Comparison of ENCODE assay signal across 8 cellular contexts in the genomic region with DNA sequence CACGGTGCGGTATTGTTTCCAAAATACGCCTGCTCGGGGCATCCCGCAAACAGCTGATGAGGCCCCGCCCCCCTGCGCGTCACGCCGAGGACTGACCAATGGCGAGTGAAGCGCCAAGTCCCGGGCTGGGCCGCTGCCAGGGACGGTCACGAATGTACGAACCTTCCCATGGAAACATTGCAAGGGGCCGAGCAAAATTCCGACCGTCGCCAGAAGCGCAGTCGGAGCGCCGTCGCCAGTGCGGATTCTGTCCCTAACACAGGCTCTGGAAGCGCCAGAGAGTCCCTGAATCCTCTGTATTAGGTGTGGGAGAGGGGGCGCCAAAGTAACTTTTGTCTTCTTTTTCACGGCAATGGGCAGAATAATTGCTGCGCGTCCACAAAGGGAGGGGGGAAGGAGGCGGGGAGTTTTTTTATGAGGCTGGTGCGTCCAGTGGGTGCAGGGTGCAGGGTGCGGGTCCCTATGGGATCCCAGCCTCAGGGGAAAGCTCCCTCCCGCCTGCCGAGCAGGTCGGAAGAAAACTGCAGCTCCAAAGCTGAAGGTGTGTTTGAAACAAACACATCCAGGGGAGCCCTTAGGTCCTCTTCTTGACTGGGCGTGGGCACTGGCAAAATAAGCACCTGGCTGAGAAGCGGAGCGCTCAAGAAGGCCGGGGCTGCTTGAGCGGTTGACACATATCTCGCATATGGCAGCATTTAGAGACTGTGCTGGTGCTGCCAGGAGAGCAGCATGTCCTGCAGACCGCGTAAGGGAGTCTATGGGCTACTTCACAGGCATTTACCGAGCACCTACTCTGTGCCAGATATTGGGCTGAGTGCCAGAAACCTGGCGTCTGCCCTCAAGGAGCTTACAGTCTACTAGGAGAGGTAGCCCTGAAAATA. TPM values are rescaled to one million over a fixed set of nuclear protein-coding genes. Genes with fewer than 3 reads are reported as not detected.
DNase-seq lines count a peak whose midpoint lies in the region; ATAC-seq, FAIRE-seq and TF ChIP-seq lines count a peak whose summit lies in the region.

A gene with protein sequence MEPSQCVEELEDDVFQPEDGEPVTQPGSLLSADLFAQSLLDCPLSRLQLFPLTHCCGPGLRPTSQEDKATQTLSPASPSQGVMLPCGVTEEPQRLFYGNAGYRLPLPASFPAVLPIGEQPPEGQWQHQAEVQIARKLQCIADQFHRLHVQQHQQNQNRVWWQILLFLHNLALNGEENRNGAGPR (minus strand): TSS at position 25 of the 881 bp plus-strand sequence. CDS start 2,793 bp downstream, outside the sequence.

- intact Hi-C loops in T-helper 1 cell treated with Interleukin-12 subunit alpha and Interleukin-12 subunit beta and Interleukin-4 antibody, amounts not matched to agents 30 ng/mL and 1 ng/mL, for 36 hours (cut with micrococcal nuclease), result loop anchor here (1.0 to 10.0 kb wide), 6 partner anchors 51 to 484 kb away; a partner anchor contains a TSS
- intact Hi-C loops in right cardiac atrium (cut with DNase I), result loop anchor here in 3 of 4 donors (5.0 to 10.0 kb wide), 4 partner anchors 47 to 64 kb away; no protein-coding TSS in a partner anchor
- intact Hi-C loops in vagina (cut with DNase I), result no loop called here

- TF ChIP-seq POLR2A in GM12892 (IDR thresholded peaks at IDR 0.05; ENCODE audit: low read depth, low read length) (no peak), vagina (IDR thresholded peaks at IDR 0.05) (no peak)

- peaks cover 25% of the 10 kb centered on the region for H3K4me1 ChIP-seq in right cardiac atrium (ENCODE audit: control insufficient read depth, insufficient read depth, low read length)
- peaks cover 52% of the 10 kb centered on the region for H3K4me1 ChIP-seq in vagina

- H3K9me3 ChIP-seq in right cardiac atrium (ENCODE audit: control insufficient read depth, low read length) (no peaks in the 10 kb centered on the region), vagina (no peaks in the 10 kb centered on the region)

- ATAC-seq in HG02884 (IDR thresholded peaks at IDR 0.05; ENCODE audit: unreplicated experiment) (peak; percentile 47), right cardiac atrium (peak; percentile 83 to 87)

- DNase-seq in GM12892 (ENCODE audit: insufficient read length), result peak; percentile 93
- peak; percentile 94 for DNase-seq in NCI-H1694 (lab: John Stamatoyannopoulos, UW)
- DNase-seq in amygdala (lab: John Stamatoyannopoulos, UW), result peak; percentile 55 to 99 (median 90)
- DNase-seq in right cardiac atrium, result peak; percentile 100
- peak; percentile 97 for DNase-seq in pulmonary artery endothelial cell (ENCODE audit: low read depth, low spot score)
- peak in 1 of 2 donors; percentile 98 for DNase-seq in vagina (ENCODE audit: extremely low spot score in 2 of 2)

- H3K4me3 ChIP-seq in right cardiac atrium (ENCODE audit: low read length), result peak within 1 kb of the TSS; percentile 85
- peak within 1 kb of the TSS; percentile 70 to 92 for H3K4me3 ChIP-seq in vagina

- FAIRE-seq in GM12892 (lab: Jason Lieb, UNC), result peak; percentile 99

- 5% methylated on average over 48 of the region's 48 CpGs for WGBS in right cardiac atrium

- no peaks in the 10 kb centered on the region for H3K36me3 ChIP-seq in vagina

- no peaks in the 10 kb centered on the region for H3K27me3 ChIP-seq in right cardiac atrium (ENCODE audit: control insufficient read depth, insufficient read depth)
- no peaks in the 10 kb centered on the region for H3K27me3 ChIP-seq in vagina

- TF ChIP-seq CTCF in vagina (IDR thresholded peaks at IDR 0.05), result peak in 1 of 3 experiments; percentile 13

- H3K27ac ChIP-seq in right cardiac atrium (ENCODE audit: low read length) (peak within 1 kb of the TSS; percentile 65), vagina (peak within 1 kb of the TSS; percentile 96)

RNA-seq across cellular contexts. Expression of the gene that starts here (rescaled TPM):
- polyA plus RNA-seq in GM12892 (2012; ENCODE audit: missing spikeins), result 22.2 TPM
- 9.6 and 12.4 TPM in 2 replicates for total RNA-seq in T-helper 1 cell treated with Interleukin-12 subunit alpha and Interleukin-12 subunit beta and Interleukin-4 antibody, amounts not matched to agents 30 ng/mL and 1 ng/mL, for 36 hours
- 1 to 10 TPM; 3.0 to 9.9 (median 8.5) TPM for total RNA-seq in right cardiac atrium
- 2.9 TPM for polyA plus RNA-seq in right cardiac atrium
- total RNA-seq in pulmonary artery endothelial cell, result 1.1 and 2.5 TPM in 2 replicates
- 2.9 TPM for total RNA-seq in vagina
